In genomic region chr1:154429118-154429517, GRCh38 we compare ENCODE assay signal across 16 cellular contexts.
A peak's percentile ranks its signal among the peaks of the same experiment; 100 is the strongest.
DNase-seq lines count a peak whose midpoint lies in the region; ATAC-seq and TF ChIP-seq lines count a peak whose summit lies in the region.
"Had no signal": no experiment of that assay in that cellular context is flagged by ENCODE, and none has a peak within 500 bp of the region (broad histone marks: within the 10 kb centered on the region; RNA-seq: fewer than 3 reads in every experiment).

No MANE protein-coding gene starts in this region.

- intact Hi-C loops in head of caudate nucleus (cut with DNase I): no loop called here

- ATAC-seq in GM21528 (IDR thresholded peaks at IDR 0.05; ENCODE audit: low FRiP score, unreplicated experiment): no peak
- ATAC-seq in HG03469 (IDR thresholded peaks at IDR 0.05; ENCODE audit: unreplicated experiment): no peak
- ATAC-seq: activated CD8-positive, alpha-beta T cell treated with anti-CD3 and anti-CD28 coated beads for 36 hours; left lung; stimulated activated memory B cell treated with anti-CD40 and anti-IgM and Interleukin-4, amounts not matched to agents 10 μg/mL and 1 μg/mL and 100 μg/mL, for 72 hours; T-cell had no signal

- H3K27ac ChIP-seq in VCaP: peak overlapping the region; percentile 84
- H3K27ac ChIP-seq: WERI-Rb-1 had no signal

- TF ChIP-seq CTCF in VCaP (conservative IDR thresholded peaks at IDR 0.05): no peak

- DNase-seq in Ammon's horn (ENCODE audit: low spot score) (peak; percentile 75), head of caudate nucleus (peak in 39 of 42 donors; percentile 31 to 85 (median 56)), nucleus accumbens (lab: John Stamatoyannopoulos, UW) (peak in 36 of 56 donors; percentile 13 to 77 (median 44)), NCI-H1694 treated with DMSO at 0.1 percent for 48 hours (lab: John Stamatoyannopoulos, UW) (no peak)
- DNase-seq in activated CD4-positive, alpha-beta T cell treated with anti-CD3 and anti-CD28 coated beads for 1 hour: no peak
- DNase-seq: activated CD8-positive, alpha-beta T cell treated with anti-CD3 and anti-CD28 coated beads for 36 hours; hippocampal formation; left lung; NCI-H2081 treated with DMSO at 0.1 percent for 48 hours; NCI-H748 treated with DMSO at 0.1 percent for 48 hours; T-cell; WERI-Rb-1 had no signal

Comparison
In these comparisons a context has a peak if more than half of its experiments do, and no peak if none do; other contexts are left out.
1. DNase-seq: peak in Ammon's horn (single experiment), head of caudate nucleus (39 of 42) and nucleus accumbens (36 of 56); none in NCI-H1694 treated with DMSO at 0.1 percent for 48 hours (single experiment) and activated CD4-positive, alpha-beta T cell treated with anti-CD3 and anti-CD28 coated beads for 1 hour (single experiment).